8 cellular contexts compared by ENCODE assay signal in the genomic region with DNA sequence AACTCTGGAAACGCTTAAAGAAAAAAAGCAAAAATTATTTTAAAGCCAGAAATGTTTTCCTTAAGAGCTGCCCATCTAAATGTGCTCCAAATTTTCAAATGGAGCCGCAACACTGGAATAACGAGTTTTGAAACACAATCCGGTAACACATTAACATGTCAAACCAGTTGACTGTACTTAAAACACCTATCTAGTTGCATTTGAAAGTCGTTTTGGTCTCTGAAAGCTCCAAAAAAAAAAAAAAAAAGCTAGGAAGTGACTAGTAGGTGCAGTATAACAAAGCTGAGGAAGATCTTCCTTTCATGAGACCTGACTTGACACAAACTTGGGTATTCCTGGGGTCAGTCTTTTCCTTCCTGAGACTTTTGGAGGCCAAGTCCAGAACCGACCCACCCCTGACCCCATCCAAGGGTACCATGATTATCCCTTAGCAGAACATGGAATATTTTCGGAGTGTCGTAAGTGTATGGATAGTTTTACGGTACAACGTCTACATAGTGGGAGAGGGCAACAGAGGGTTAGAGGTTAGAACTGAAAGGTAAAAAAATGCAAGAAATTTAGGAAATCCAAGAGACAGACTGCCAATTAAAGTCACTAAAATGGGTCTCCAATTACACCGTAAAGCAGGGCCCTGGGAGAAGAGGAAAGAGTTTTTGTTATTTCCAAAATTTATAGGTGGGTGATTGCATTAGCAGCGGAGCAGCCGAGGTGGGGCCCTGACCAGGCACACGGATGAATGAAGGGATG.
DNase-seq lines count a peak whose midpoint lies in the region; ATAC-seq and TF ChIP-seq lines count a peak whose summit lies in the region.

No MANE protein-coding gene starts in this region.

- H3K9me3 ChIP-seq in SK-N-MC (ENCODE audit: low read depth, low read length) = no peaks in the 10 kb centered on the region
- H3K9me3 ChIP-seq in iPS-18c (ENCODE audit: control insufficient read depth, insufficient read depth, low read length) = no peaks in the 10 kb centered on the region
- H3K9me3 ChIP-seq in tibial artery = no peaks in the 10 kb centered on the region

- ATAC-seq in GM18517 (IDR thresholded peaks at IDR 0.05; ENCODE audit: unreplicated experiment) (peak; percentile 13), HG02884 (IDR thresholded peaks at IDR 0.05; ENCODE audit: unreplicated experiment) (peak; percentile 1)

- no peak for DNase-seq in SK-N-MC (ENCODE audit: low read depth, low spot score)
- no peak for DNase-seq in tibial artery
- no peak for DNase-seq in COLO829 (ENCODE audit: low spot score)
- no peak for DNase-seq in SKM-1 treated with dmso at 0.1 percent for 144 hours (lab: John Stamatoyannopoulos, UW; ENCODE audit: unreplicated experiment)
- no peak for DNase-seq in HuH-7 (ENCODE audit: low spot score)

- H3K9ac ChIP-seq in SK-N-MC (ENCODE audit: insufficient read length) = peak overlapping the region; percentile 98

- H3K36me3 ChIP-seq in SK-N-MC (ENCODE audit: insufficient read depth, low read length) = peaks cover 14% of the 10 kb centered on the region
- peaks cover 0 to 5% (median 0%) of the 10 kb centered on the region in 3 donors for H3K36me3 ChIP-seq in tibial artery

- no peak for TF ChIP-seq CTCF in tibial artery (IDR thresholded peaks at IDR 0.05)

- intact Hi-C loops in tibial artery (cut with DNase I; ENCODE audit: low total_unique reads) = no loop called here

- H3K4me1 ChIP-seq in tibial artery = peaks cover 0 to 11% (median 5%) of the 10 kb centered on the region in 4 donors

- H3K4me3 ChIP-seq in SK-N-MC (peak overlapping the region; percentile 98), iPS-18c (ENCODE audit: insufficient read depth, low read depth, low read length) (peak overlapping the region; percentile 89), tibial artery (peak overlapping the region; percentile 85)

- H3K27me3 ChIP-seq in tibial artery = no peaks in the 10 kb centered on the region

- peak overlapping the region; percentile 99 for H3K27ac ChIP-seq in SK-N-MC
- peak overlapping the region; percentile 94 to 96 for H3K27ac ChIP-seq in tibial artery
